In the genomic region with DNA sequence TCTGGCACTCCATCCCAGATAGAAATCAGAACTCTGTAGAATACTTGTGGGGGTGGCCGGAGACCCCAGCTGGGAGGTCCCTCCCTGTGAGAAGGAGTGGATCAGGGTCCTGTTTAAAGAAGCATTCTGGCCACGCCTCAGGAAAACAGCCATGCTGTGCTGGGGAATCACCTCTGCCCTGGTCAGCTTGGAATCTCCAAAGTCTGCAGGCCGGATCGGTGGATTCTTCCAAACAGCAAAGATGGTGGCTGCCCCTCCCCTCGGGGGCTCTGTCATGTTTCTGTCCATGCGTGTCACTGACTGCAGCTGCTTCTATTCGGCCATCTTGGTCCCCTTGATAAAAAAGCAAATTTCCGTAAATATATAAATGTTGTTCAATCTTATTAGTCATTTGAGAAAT, we compare ENCODE assay signal across 2 cellular contexts.
TF ChIP-seq lines count a peak whose summit lies in the region.

No MANE protein-coding gene starts in this region.

TF ChIP-seq in GM23338, 12 proteins besides CTCF, POLR2A, EP300 and RAD21:
- no peak for TF ChIP-seq EZH2phosphoT487 (IDR thresholded peaks at IDR 0.05; ENCODE audit: unreplicated experiment)
- no peak for TF ChIP-seq STAT1 (IDR thresholded peaks at IDR 0.05; ENCODE audit: unreplicated experiment)
- TF ChIP-seq EZH2 (IDR thresholded peaks at IDR 0.05; ENCODE audit: low read depth, unreplicated experiment) = no peak
- no peak for TF ChIP-seq ZNF114 (CRISPR knock-in tag; IDR thresholded peaks at IDR 0.05)
TF ChIP-seq in GM23338: peak in this region for 0.

TF ChIP-seq in H1, 55 proteins besides CTCF, POLR2A, EP300 and RAD21:
- TF ChIP-seq RBBP5 (IDR thresholded peaks at IDR 0.05; ENCODE audit: borderline replicate concordance, low read depth, low read length) (no peak), KDM5A (IDR thresholded peaks at IDR 0.05; ENCODE audit: low read length) (no peak), ASH2L (IDR thresholded peaks at IDR 0.05; ENCODE audit: low read length) (no peak), SIN3A (conservative IDR thresholded peaks at IDR 0.05 in 1 of 2, IDR thresholded peaks at IDR 0.05 in 1 of 2; ENCODE audit: low read depth in 1 of 2, low read length in 2 of 2) (no peak), USF2 (IDR thresholded peaks at IDR 0.05; ENCODE audit: low read length) (no peak), SAP30 (IDR thresholded peaks at IDR 0.05; ENCODE audit: insufficient read depth, insufficient replicate concordance, low read length) (no peak)
